In genomic region chr6:111481836-111482235, GRCh38 we compare ENCODE assay signal across 8 cellular contexts. TPM values are rescaled to one million over a fixed set of nuclear protein-coding genes. Genes with fewer than 3 reads are reported as not detected.
DNase-seq lines count a peak whose midpoint lies in the region; ATAC-seq lines count a peak whose summit lies in the region.

No MANE protein-coding gene starts in this region.

- H3K27ac Mint-ChIP-seq in activated CD4-positive, alpha-beta T cell treated with anti-CD3 and anti-CD28 coated beads, Interleukin-2, amount 10 ng/mL, durations not matched to agents 24 days and 14 days, result peak overlapping the region; percentile 98
- H3K27ac Mint-ChIP-seq in activated naive CD8-positive, alpha-beta T cell treated with anti-CD3 and anti-CD28 coated beads, Interleukin-2, amount 50 U/mL, for 24 hours, result peak overlapping the region; percentile 92

- H3K4me3 Mint-ChIP-seq in activated CD4-positive, alpha-beta T cell treated with anti-CD3 and anti-CD28 coated beads, Interleukin-2, amount 10 ng/mL, durations not matched to agents 24 days and 14 days, result peak overlapping the region; percentile 90
- peak overlapping the region; percentile 95 for H3K4me3 Mint-ChIP-seq in activated naive CD8-positive, alpha-beta T cell treated with anti-CD3 and anti-CD28 coated beads, Interleukin-2, amount 50 U/mL, for 24 hours

- peaks cover 42% of the 10 kb centered on the region for H3K4me1 Mint-ChIP-seq in activated CD4-positive, alpha-beta T cell treated with anti-CD3 and anti-CD28 coated beads, Interleukin-2, amount 10 ng/mL, durations not matched to agents 24 days and 14 days
- H3K4me1 Mint-ChIP-seq in activated naive CD8-positive, alpha-beta T cell treated with anti-CD3 and anti-CD28 coated beads, Interleukin-2, amount 50 U/mL, for 24 hours, result peaks cover 55% of the 10 kb centered on the region

- no peaks in the 10 kb centered on the region for H3K9me3 Mint-ChIP-seq in activated CD4-positive, alpha-beta T cell treated with anti-CD3 and anti-CD28 coated beads, Interleukin-2, amount 10 ng/mL, durations not matched to agents 24 days and 14 days
- no peaks in the 10 kb centered on the region for H3K9me3 Mint-ChIP-seq in activated naive CD8-positive, alpha-beta T cell treated with anti-CD3 and anti-CD28 coated beads, Interleukin-2, amount 50 U/mL, for 24 hours

- ATAC-seq in HG03439 (IDR thresholded peaks at IDR 0.05; ENCODE audit: unreplicated experiment), result peak; percentile 9
- ATAC-seq in activated naive CD8-positive, alpha-beta T cell treated with anti-CD3 and anti-CD28 coated beads, Interleukin-2, amount 50 U/mL, for 24 hours, result no peak

- no peaks in the 10 kb centered on the region for H3K27me3 Mint-ChIP-seq in activated CD4-positive, alpha-beta T cell treated with anti-CD3 and anti-CD28 coated beads, Interleukin-2, amount 10 ng/mL, durations not matched to agents 24 days and 14 days
- H3K27me3 Mint-ChIP-seq in activated naive CD8-positive, alpha-beta T cell treated with anti-CD3 and anti-CD28 coated beads, Interleukin-2, amount 50 U/mL, for 24 hours, result no peaks in the 10 kb centered on the region

- no peak for DNase-seq in activated CD4-positive, alpha-beta T cell treated with anti-CD3 and anti-CD28 coated beads, Interleukin-2, amount 10 ng/mL, durations not matched to agents 24 days and 14 days
- DNase-seq in activated CD4-positive, alpha-beta T cell treated with anti-CD3 and anti-CD28 coated beads, Interleukin-2, amount 50 U/mL, for 4 hours, result no peak
- no peak for DNase-seq in activated naive CD8-positive, alpha-beta T cell treated with anti-CD3 and anti-CD28 coated beads, Interleukin-2, amount 50 U/mL, for 24 hours
- DNase-seq in iris pigment epithelial cell (ENCODE audit: low read depth) (peak; percentile 39), superior temporal gyrus (ENCODE audit: extremely low spot score) (peak; percentile 44), kidney tubule cell (ENCODE audit: low spot score) (no peak)
- no peak for DNase-seq in stimulated activated CD4-positive, alpha-beta T cell treated with anti-CD3 and anti-CD28 coated beads, Interleukin-4, amount 100 ng/mL, for 24 hours

- H3K36me3 Mint-ChIP-seq in activated CD4-positive, alpha-beta T cell treated with anti-CD3 and anti-CD28 coated beads, Interleukin-2, amount 10 ng/mL, durations not matched to agents 24 days and 14 days (ENCODE audit: low read depth), result peaks cover 16% of the 10 kb centered on the region
- H3K36me3 Mint-ChIP-seq in activated naive CD8-positive, alpha-beta T cell treated with anti-CD3 and anti-CD28 coated beads, Interleukin-2, amount 50 U/mL, for 24 hours (ENCODE audit: low read depth), result peaks cover 8% of the 10 kb centered on the region

- intact Hi-C loops in activated CD4-positive, alpha-beta T cell treated with anti-CD3 and anti-CD28 coated beads, Interleukin-2, amount 10 ng/mL, durations not matched to agents 24 days and 14 days (cut with micrococcal nuclease), result loop anchor here (1.0 to 10.0 kb wide), 12 partner anchors 143 to 665 kb away; partner anchors contain the start of genes FAM229B, FYN, SLC16A10 and TUBE1

RNA-seq across cellular contexts. Expression of gene REV3L, which starts 1.2 kb away (rescaled TPM):
- total RNA-seq in activated CD4-positive, alpha-beta T cell treated with anti-CD3 and anti-CD28 coated beads, Interleukin-2, amount 10 ng/mL, durations not matched to agents 24 days and 14 days, result 14.0 and 20.8 TPM in 2 replicates

Comparison
In these comparisons a context has a peak if more than half of its experiments do, and no peak if none do; other contexts are left out.
1. DNase-seq: peak in iris pigment epithelial cell (single experiment) and superior temporal gyrus (single experiment); none in activated CD4-positive, alpha-beta T cell treated with anti-CD3 and anti-CD28 coated beads, Interleukin-2, amount 10 ng/mL, durations not matched to agents 24 days and 14 days (single experiment), activated CD4-positive, alpha-beta T cell treated with anti-CD3 and anti-CD28 coated beads, Interleukin-2, amount 50 U/mL, for 4 hours (0 of 2), activated naive CD8-positive, alpha-beta T cell treated with anti-CD3 and anti-CD28 coated beads, Interleukin-2, amount 50 U/mL, for 24 hours (single experiment), stimulated activated CD4-positive, alpha-beta T cell treated with anti-CD3 and anti-CD28 coated beads, Interleukin-4, amount 100 ng/mL, for 24 hours (single experiment) and kidney tubule cell (single experiment).